In genomic region chr17:38257013-38257621, GRCh38 we compare ENCODE assay signal across 8 cellular contexts. TPM values are rescaled to one million over a fixed set of nuclear protein-coding genes. Genes with fewer than 3 reads are reported as not detected.
DNase-seq lines count a peak whose midpoint lies in the region; ATAC-seq and TF ChIP-seq lines count a peak whose summit lies in the region.
"Not testable (repeated sequence)": the region's sequence is repeated elsewhere in the genome, so short reads cannot be mapped to it uniquely, and the experiment has no call there.

No MANE protein-coding gene starts in this region.

- peaks cover 5 to 17% (median 11%) of the 10 kb centered on the region in 4 donors for H3K4me1 Mint-ChIP-seq in CD4-positive, alpha-beta memory T cell

- H3K4me3 ChIP-seq in CD4-positive, alpha-beta memory T cell (ENCODE audit: low read length in 2 of 2) = not testable (repeated sequence)
- peak overlapping the region; percentile 46 for H3K4me3 ChIP-seq in HL-60 (replicated peaks; ENCODE audit: insufficient read depth, low read length)

- not testable (repeated sequence) for H3K9me3 ChIP-seq in CD4-positive, alpha-beta memory T cell (ENCODE audit: control insufficient read depth in 1 of 2, low read length in 2 of 2)

- not testable (repeated sequence) for H3K27me3 Mint-ChIP-seq in CD4-positive, alpha-beta memory T cell

- not testable (repeated sequence) for H3K36me3 Mint-ChIP-seq in CD4-positive, alpha-beta memory T cell

- not testable (repeated sequence) for H3K4me1 ChIP-seq in CD4-positive, alpha-beta memory T cell (ENCODE audit: insufficient read depth, low read length)

- ATAC-seq in GM19468 (IDR thresholded peaks at IDR 0.05; ENCODE audit: extremely low read depth, unreplicated experiment) = peak; percentile 17

- H3K27me3 ChIP-seq in CD4-positive, alpha-beta memory T cell (ENCODE audit: insufficient read depth, low read length); HL-60 (ENCODE audit: insufficient read depth, poor library complexity, severe bottlenecking): not testable (repeated sequence)

- intact Hi-C loops in CD4-positive, alpha-beta memory T cell (cut with micrococcal nuclease) = not testable (repeated sequence)

- H3K4me3 Mint-ChIP-seq in CD4-positive, alpha-beta memory T cell = peak overlapping the region in 7 of 8 donors; percentile 22 to 75 (median 59)

- H3K36me3 ChIP-seq in CD4-positive, alpha-beta memory T cell (ENCODE audit: insufficient read depth, low read length) = not testable (repeated sequence)

- TF ChIP-seq CTCF in HL-60 (IDR thresholded peaks at IDR 0.05; ENCODE audit: insufficient read depth, low read length) = not testable (repeated sequence)

- H3K27ac Mint-ChIP-seq in CD4-positive, alpha-beta memory T cell = peak overlapping the region in 1 of 7 donors; percentile 53

- DNase-seq in CD4-positive, alpha-beta memory T cell = peak; percentile 84 to 93 (median 85)
- DNase-seq in HL-60 (ENCODE audit: low read depth in 1 of 2, low spot score in 1 of 2) = peak; percentile 74 to 90
- DNase-seq in NK-92 treated with Interleukin-12 subunit alpha and Interleukin-12 subunit beta, amount 100 ng/mL, for 24 hours (lab: John Stamatoyannopoulos, UW) = peak; percentile 87
- peak; percentile 90 for DNase-seq in activated CD8-positive, alpha-beta memory T cell treated with anti-CD3 and anti-CD28 coated beads for 24 hours
- peak; percentile 80 for DNase-seq in effector CD4-positive, alpha-beta T cell
- DNase-seq in lung microvascular endothelial cell (ENCODE audit: low read depth in 2 of 2) = peak; percentile 81 to 89
- peak; percentile 55 to 83 (median 70) for DNase-seq in stimulated activated CD4-positive, alpha-beta T cell treated with anti-CD3 and anti-CD28 coated beads, TNF-alpha, amount 100 ng/mL, for 24 hours (ENCODE audit: low read depth in 3 of 3)

- POLR2A ChIA-PET in CD4-positive, alpha-beta memory T cell (lab: Charles Lee; ENCODE audit: partially characterized antibody) = not testable (repeated sequence)

- CTCF ChIA-PET in CD4-positive, alpha-beta memory T cell (lab: Charles Lee; ENCODE audit: partially characterized antibody) = interaction anchor here (0.6 kb wide), 1 partner anchor 39 kb away, joined by 3 read pairs; no protein-coding TSS in a partner anchor

- peak overlapping the region; percentile 31 for H3K27ac ChIP-seq in CD4-positive, alpha-beta memory T cell (ENCODE audit: low read depth, low read length)
- H3K27ac ChIP-seq in HL-60 (replicated peaks) = peak overlapping the region; percentile 54

- not testable (repeated sequence) for H3K9me3 Mint-ChIP-seq in CD4-positive, alpha-beta memory T cell

RNA-seq across cellular contexts. Expression of gene MRPL45, which starts 39.9 kb away (rescaled TPM):
- total RNA-seq in CD4-positive, alpha-beta memory T cell = 10 to 100 TPM; 17.2 to 17.4 TPM
- polyA plus RNA-seq in CD4-positive, alpha-beta memory T cell = 10 to 100 TPM; 25.3 to 29.4 TPM
- 26.4 and 33.1 TPM in 2 replicates for total RNA-seq in lung microvascular endothelial cell
